In the genomic region with DNA sequence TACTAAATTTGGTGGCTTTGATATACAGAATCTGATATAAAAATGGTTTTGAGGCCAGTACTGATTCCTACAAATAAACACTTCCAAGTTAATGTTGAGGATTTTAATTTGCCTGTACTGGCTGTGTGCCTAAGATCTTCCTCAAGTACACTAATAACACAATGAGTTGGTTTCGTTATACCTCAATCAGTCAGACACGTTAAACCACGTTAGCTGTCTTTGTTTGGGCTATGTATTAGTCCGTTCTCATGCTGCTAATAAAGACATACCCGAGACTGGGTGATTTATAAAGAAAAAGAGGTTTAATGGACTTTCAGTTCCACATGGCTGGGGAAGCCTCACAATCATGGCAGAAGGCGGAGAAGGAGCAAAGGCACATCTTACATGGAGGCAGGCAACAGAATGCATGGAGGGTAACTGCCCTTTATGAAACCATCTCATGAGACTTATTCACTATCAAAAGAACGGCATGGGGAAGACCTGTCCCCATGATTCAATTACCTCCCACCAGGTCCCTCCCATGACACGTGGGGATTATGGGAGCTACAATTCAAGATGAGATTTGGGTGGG, we compare ENCODE assay signal across 23 cellular contexts.
"Had no signal": no experiment of that assay in that cellular context is flagged by ENCODE, and none has a peak within 500 bp of the region (broad histone marks: within the 10 kb centered on the region; RNA-seq: fewer than 3 reads in every experiment).

No MANE protein-coding gene starts in this region.

- H3K4me3 Mint-ChIP-seq: activated CD8-positive, alpha-beta memory T cell treated with anti-CD3 and anti-CD28 coated beads, Interleukin-2, amount 10 ng/mL, durations not matched to agents 7 days and 5 days; activated naive CD8-positive, alpha-beta T cell treated with anti-CD3 and anti-CD28 coated beads for 36 hours; central memory CD8-positive, alpha-beta T cell; effector memory CD8-positive, alpha-beta T cell; naive thymus-derived CD8-positive, alpha-beta T cell; neural progenitor cell had no signal

- H3K27me3 Mint-ChIP-seq: activated CD8-positive, alpha-beta memory T cell treated with anti-CD3 and anti-CD28 coated beads, Interleukin-2, amount 10 ng/mL, durations not matched to agents 7 days and 5 days; activated naive CD8-positive, alpha-beta T cell treated with anti-CD3 and anti-CD28 coated beads for 36 hours; central memory CD8-positive, alpha-beta T cell; effector memory CD8-positive, alpha-beta T cell; naive thymus-derived CD8-positive, alpha-beta T cell had no signal

- ATAC-seq: activated CD8-positive, alpha-beta memory T cell treated with anti-CD3 and anti-CD28 coated beads, Interleukin-2, amount 10 ng/mL, durations not matched to agents 7 days and 5 days; effector memory CD8-positive, alpha-beta T cell; gastroesophageal sphincter; heart right ventricle; naive thymus-derived CD8-positive, alpha-beta T cell; right lobe of liver had no signal

- H3K4me3 ChIP-seq: breast epithelium, colonic mucosa, dorsolateral prefrontal cortex, gastroesophageal sphincter, heart right ventricle, lung, neural progenitor cell, right lobe of liver, skin epidermis, testis, uterus had no signal

- H3K27ac ChIP-seq: breast epithelium, colonic mucosa, dorsolateral prefrontal cortex, gastroesophageal sphincter, heart right ventricle, neural progenitor cell, right lobe of liver, skin epidermis, testis, uterus, VCaP had no signal

- FAIRE-seq: kidney had no signal

- H3K4me1 Mint-ChIP-seq: neural progenitor cell had no signal

- H3K9me3 ChIP-seq: colonic mucosa, gastroesophageal sphincter, right lobe of liver, testis, uterus had no signal

- H3K27me3 ChIP-seq: breast epithelium, colonic mucosa, dorsolateral prefrontal cortex, gastroesophageal sphincter, heart right ventricle, neural progenitor cell, right lobe of liver, testis, uterus had no signal

- DNase-seq: activated CD4-positive, alpha-beta T cell treated with anti-CD3 and anti-CD28 coated beads, Interleukin-2, amount 50 U/mL, for 4 hours; activated CD8-positive, alpha-beta memory T cell treated with anti-CD3 and anti-CD28 coated beads, Interleukin-2, amount 10 ng/mL, durations not matched to agents 7 days and 5 days; activated naive CD4-positive, alpha-beta T cell treated with Interleukin-2 at 50 U/mL for 16 hours; activated naive CD8-positive, alpha-beta T cell treated with anti-CD3 and anti-CD28 coated beads for 36 hours; colonic mucosa; dorsolateral prefrontal cortex; effector memory CD8-positive, alpha-beta T cell; heart right ventricle; kidney; naive thymus-derived CD8-positive, alpha-beta T cell; posterior cingulate gyrus; right lobe of liver; stimulated activated CD4-positive, alpha-beta T cell treated with anti-CD3 and anti-CD28 coated beads, Interleukin-1b, Interleukin-23, amount 100 ng/mL, for 48 hours; testis; trophoblast cell; uterus had no signal

- H3K36me3 ChIP-seq: breast epithelium, colonic mucosa, neural progenitor cell, right lobe of liver, uterus had no signal

- H3K27ac Mint-ChIP-seq: activated CD8-positive, alpha-beta memory T cell treated with anti-CD3 and anti-CD28 coated beads, Interleukin-2, amount 10 ng/mL, durations not matched to agents 7 days and 5 days; activated naive CD8-positive, alpha-beta T cell treated with anti-CD3 and anti-CD28 coated beads for 36 hours; neural progenitor cell had no signal

- H3K4me1 ChIP-seq: breast epithelium, colonic mucosa, gastroesophageal sphincter, heart right ventricle, neural progenitor cell, testis, uterus had no signal
